Comparison of ENCODE assay signal across 16 cellular contexts in genomic region chr1:2431503-2431902, GRCh38. TPM values are rescaled to one million over a fixed set of nuclear protein-coding genes. Genes with fewer than 3 reads are reported as not detected.
"Had no signal": no experiment of that assay in that cellular context is flagged by ENCODE, and none has a peak within 500 bp of the region (broad histone marks: within the 10 kb centered on the region; RNA-seq: fewer than 3 reads in every experiment).

No MANE protein-coding gene starts in this region.

- H3K27ac ChIP-seq: ascending aorta, cardiac muscle cell, esophagus muscularis mucosa, left ventricle myocardium inferior had no signal

- H3K36me3 Mint-ChIP-seq: naive thymus-derived CD8-positive, alpha-beta T cell had no signal

- H3K4me1 Mint-ChIP-seq: activated naive CD8-positive, alpha-beta T cell treated with anti-CD3 and anti-CD28 coated beads, Interleukin-2, amount 50 U/mL, for 24 hours had no signal

- FAIRE-seq: endometrium had no signal

- H3K36me3 ChIP-seq: ascending aorta, cardiac muscle cell, esophagus muscularis mucosa, left ventricle myocardium inferior had no signal

- DNase-seq: activated CD4-positive, CD25-positive, alpha-beta regulatory T cell treated with anti-CD3 and anti-CD28 coated beads, Interleukin-2, amount 50 U/mL, for 72 hours; activated naive CD4-positive, alpha-beta T cell treated with Interleukin-2 at 50 U/mL for 16 hours; activated naive CD8-positive, alpha-beta T cell treated with anti-CD3 and anti-CD28 coated beads, Interleukin-2, amount 50 U/mL, for 24 hours; left ventricle myocardium inferior; naive thymus-derived CD8-positive, alpha-beta T cell; right cardiac atrium; stimulated activated CD4-positive, alpha-beta T cell treated with anti-CD3 and anti-CD28 coated beads, Interleukin-4, amount 100 ng/mL, for 24 hours; stimulated activated CD8-positive, alpha-beta memory T cell treated with anti-CD3 and anti-CD28 coated beads, Interleukin-4, amount 100 ng/mL, for 48 hours; stimulated activated naive CD8-positive, alpha-beta T cell treated with anti-CD3 and anti-CD28 coated beads, Interleukin-15, Interleukin-2, amounts not matched to agents 100 U/mL and 50 U/mL, for 24 hours; T1000; trophoblast cell had no signal

- H3K27me3 Mint-ChIP-seq: naive thymus-derived CD8-positive, alpha-beta T cell had no signal

- H3K4me3 Mint-ChIP-seq: activated naive CD8-positive, alpha-beta T cell treated with anti-CD3 and anti-CD28 coated beads, Interleukin-2, amount 50 U/mL, for 24 hours; memory B cell; naive thymus-derived CD8-positive, alpha-beta T cell had no signal

- H3K4me3 ChIP-seq: ascending aorta, cardiac muscle cell, esophagus muscularis mucosa, left ventricle myocardium inferior had no signal

- H3K9me3 Mint-ChIP-seq: activated naive CD8-positive, alpha-beta T cell treated with anti-CD3 and anti-CD28 coated beads, Interleukin-2, amount 50 U/mL, for 24 hours; naive thymus-derived CD8-positive, alpha-beta T cell had no signal

- H3K27me3 ChIP-seq: ascending aorta had no signal

- H3K4me1 ChIP-seq: ascending aorta, esophagus muscularis mucosa, left ventricle myocardium inferior had no signal

- H3K27ac Mint-ChIP-seq: activated naive CD8-positive, alpha-beta T cell treated with anti-CD3 and anti-CD28 coated beads, Interleukin-2, amount 50 U/mL, for 24 hours; memory B cell; naive thymus-derived CD8-positive, alpha-beta T cell had no signal

- ATAC-seq: activated naive CD8-positive, alpha-beta T cell treated with anti-CD3 and anti-CD28 coated beads, Interleukin-2, amount 50 U/mL, for 24 hours; naive thymus-derived CD8-positive, alpha-beta T cell; right cardiac atrium; stimulated activated naive CD8-positive, alpha-beta T cell treated with anti-CD3 and anti-CD28 coated beads, Interleukin-15, Interleukin-2, amounts not matched to agents 100 U/mL and 50 U/mL, for 24 hours had no signal

- H3K9me3 ChIP-seq: ascending aorta had no signal

RNA-seq across cellular contexts. Expression of gene PLCH2, which starts 44.6 kb away (rescaled TPM):
- total RNA-seq: ascending aorta had no signal
